Comparison of ENCODE assay signal across 13 cellular contexts in the genomic region with DNA sequence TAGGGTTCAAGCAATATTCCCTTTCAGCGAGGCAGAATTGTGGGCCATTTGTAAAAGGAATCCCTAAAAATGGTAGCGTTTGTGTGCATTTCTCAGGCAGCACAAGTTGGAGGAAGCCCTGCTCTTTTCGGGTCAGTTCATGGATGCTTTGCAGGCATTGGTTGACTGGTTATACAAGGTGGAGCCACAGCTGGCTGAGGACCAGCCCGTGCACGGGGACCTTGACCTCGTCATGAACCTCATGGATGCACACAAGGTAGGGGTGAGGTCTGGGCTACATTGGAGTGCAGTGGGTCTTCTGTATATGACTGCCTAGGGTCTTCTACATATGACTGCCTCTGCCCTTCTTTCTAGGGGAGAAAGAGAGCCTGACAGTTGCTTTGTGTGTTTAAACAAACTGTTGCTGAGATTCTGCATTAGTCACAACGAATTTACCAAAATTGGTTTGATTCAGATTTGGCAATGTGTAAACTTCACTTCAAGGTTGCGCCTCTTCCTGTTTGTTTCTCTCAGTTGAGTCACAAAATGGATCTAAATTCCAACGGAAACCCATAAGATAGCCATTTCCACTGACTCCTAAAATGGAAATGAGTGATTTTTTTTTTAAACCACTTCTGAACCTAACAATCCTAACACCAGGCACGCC. TPM values are rescaled to one million over a fixed set of nuclear protein-coding genes. Genes with fewer than 3 reads are reported as not detected.
DNase-seq lines count a peak whose midpoint lies in the region; TF ChIP-seq lines count a peak whose summit lies in the region.
"Had no signal": no experiment of that assay in that cellular context is flagged by ENCODE, and none has a peak within 500 bp of the region (broad histone marks: within the 10 kb centered on the region; RNA-seq: fewer than 3 reads in every experiment).

No MANE protein-coding gene starts in this region.

- TF ChIP-seq CTCF in BJ (IDR thresholded peaks at IDR 0.05; ENCODE audit: insufficient read depth, low read depth, low read length) (no peak), mesothelial cell of epicardium (IDR thresholded peaks at IDR 0.05; ENCODE audit: unreplicated experiment) (no peak)

- H3K4me1 Mint-ChIP-seq in mesothelial cell of epicardium: no peaks in the 10 kb centered on the region

- H3K4me1 ChIP-seq in duodenal mucosa (ENCODE audit: control insufficient read depth in 1 of 2, insufficient read depth in 2 of 2, low read length in 2 of 2) (peaks cover 0 to 3% of the 10 kb centered on the region in 2 donors), muscle layer of duodenum (ENCODE audit: control insufficient read depth in 1 of 2, insufficient read depth in 2 of 2, low read length in 2 of 2) (no peaks in the 10 kb centered on the region)

- H3K27ac Mint-ChIP-seq in mesothelial cell of epicardium: no peak overlapping the region

- POLR2A ChIA-PET in BJ (lab: Charles Lee): interaction anchor here (0.6 kb wide), 1 partner anchor 10 kb away, joined by 7 read pairs; no protein-coding TSS in a partner anchor

- H3K9me3 ChIP-seq in duodenal mucosa (ENCODE audit: control insufficient read depth in 1 of 2, low read length in 2 of 2) (no peaks in the 10 kb centered on the region), muscle layer of duodenum (ENCODE audit: control insufficient read depth in 1 of 2, low read length in 2 of 2) (no peaks in the 10 kb centered on the region)

- peak overlapping the region; percentile 67 for H3K27ac ChIP-seq in duodenal mucosa (ENCODE audit: low read depth, low read length)
- peak overlapping the region; percentile 0 for H3K27ac ChIP-seq in muscle layer of duodenum (ENCODE audit: low read length)

- no peaks in the 10 kb centered on the region for H3K27me3 Mint-ChIP-seq in mesothelial cell of epicardium (ENCODE audit: low read depth)

- H3K27me3 ChIP-seq in BJ (ENCODE audit: control insufficient read depth, insufficient read depth, low read length) (no peaks in the 10 kb centered on the region), duodenal mucosa (ENCODE audit: control insufficient read depth in 1 of 2, insufficient read depth in 2 of 2, low read length in 2 of 2) (no peaks in the 10 kb centered on the region), muscle layer of duodenum (ENCODE audit: low read depth, low read length) (no peaks in the 10 kb centered on the region)

- H3K9me3 Mint-ChIP-seq in mesothelial cell of epicardium: no peaks in the 10 kb centered on the region

- CTCF ChIA-PET in BJ (lab: Yijun Ruan, JAX): no interaction called here

- H3K36me3 ChIP-seq in BJ (ENCODE audit: control insufficient read depth, insufficient read depth, low read length) (peaks cover 26% of the 10 kb centered on the region), duodenal mucosa (ENCODE audit: control insufficient read depth in 1 of 2, insufficient read depth in 2 of 2, low read length in 2 of 2) (peaks cover 71 to 91% of the 10 kb centered on the region in 2 donors), muscle layer of duodenum (ENCODE audit: control insufficient read depth in 1 of 2, insufficient read depth in 2 of 2, low read length in 2 of 2) (peaks cover 76 to 92% of the 10 kb centered on the region in 2 donors)

- no peak overlapping the region for H3K4me3 Mint-ChIP-seq in mesothelial cell of epicardium

- no peak overlapping the region for H3K9ac ChIP-seq in duodenal mucosa (ENCODE audit: low read depth in 1 of 2, low read length in 2 of 2)

- H3K4me3 ChIP-seq in BJ (ENCODE audit: low read depth, low read length) (no peak overlapping the region), duodenal mucosa (ENCODE audit: low read depth in 1 of 2, low read length in 2 of 2) (no peak overlapping the region), muscle layer of duodenum (ENCODE audit: low read depth in 1 of 2, low read length in 2 of 2) (no peak overlapping the region)
- H3K4me3 ChIP-seq: K562 had no signal

- DNase-seq in BJ (ENCODE audit: low read depth): peak; percentile 3
- peak; percentile 70 for DNase-seq in LHCN-M2 (ENCODE audit: low read depth)
- no peak for DNase-seq in nucleus accumbens (lab: John Stamatoyannopoulos, UW)
- DNase-seq in mesothelial cell of epicardium (ENCODE audit: low spot score in 2 of 2, unreplicated experiment in 2 of 2): no peak
- no peak for DNase-seq in NCI-H748 treated with DMSO at 0.1 percent for 48 hours (lab: John Stamatoyannopoulos, UW)
- DNase-seq in mucosa of gallbladder (ENCODE audit: low spot score): no peak
- DNase-seq: DMS 273 treated with DMSO at 0.1 percent for 48 hours; occipital lobe; stimulated activated naive CD8-positive, alpha-beta T cell treated with anti-CD3 and anti-CD28 coated beads, Interleukin-15, Interleukin-2, amounts not matched to agents 100 U/mL and 50 U/mL, for 24 hours; T1000 had no signal

- H3K36me3 Mint-ChIP-seq in mesothelial cell of epicardium: peaks cover 60% of the 10 kb centered on the region

RNA-seq across cellular contexts. Expression of gene BMP8A, which starts 40.4 kb away (rescaled TPM):
- polyA plus RNA-seq in BJ (2011; rRNA removed): 0.05 TPM in 1 of 2 replicates, not detected in the other
- not detected in 2 replicates for polyA minus RNA-seq in BJ (2011; rRNA and poly(A)+ RNA removed)
- total RNA-seq in LHCN-M2 (2014; rRNA removed) (not detected in 2 replicates), mesothelial cell of epicardium (0.27 TPM in 1 of 3 replicates, not detected in the others), mucosa of gallbladder (4.1 TPM)
- polyA plus RNA-seq in LHCN-M2 (2012): 0.11 TPM

Comparison
In these comparisons a context has a peak if more than half of its experiments do, and no peak if none do; other contexts are left out.
1. DNase-seq: peak in BJ (single experiment) and LHCN-M2 (single experiment); none in nucleus accumbens (0 of 56), mesothelial cell of epicardium (0 of 2), NCI-H748 treated with DMSO at 0.1 percent for 48 hours (single experiment) and mucosa of gallbladder (single experiment).